Comparison of ENCODE assay signal across 10 cellular contexts in the genomic region with DNA sequence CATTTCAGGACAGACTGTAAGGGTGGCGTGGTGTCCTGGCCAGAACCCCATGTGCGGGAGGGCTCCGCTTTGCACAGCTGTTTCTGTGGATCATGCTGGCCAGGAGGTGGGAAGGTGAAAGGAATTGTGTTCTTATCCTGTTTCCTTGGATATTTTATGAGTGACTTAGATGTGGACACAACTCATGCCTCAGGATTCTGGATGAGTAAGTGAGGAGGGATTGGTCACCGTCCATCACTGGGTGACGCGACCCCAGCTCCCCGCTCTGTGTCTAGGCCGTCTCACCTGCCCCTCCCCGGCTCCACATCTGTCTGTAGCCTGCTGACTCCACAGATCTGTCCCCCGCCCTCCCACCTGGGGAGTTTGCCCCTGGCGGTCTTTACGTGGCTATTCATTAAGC.
DNase-seq lines count a peak whose midpoint lies in the region; ATAC-seq lines count a peak whose summit lies in the region.
"Had no signal": no experiment of that assay in that cellular context is flagged by ENCODE, and none has a peak within 500 bp of the region (broad histone marks: within the 10 kb centered on the region; RNA-seq: fewer than 3 reads in every experiment).

No MANE protein-coding gene starts in this region.

- no peak overlapping the region for H3K4me3 Mint-ChIP-seq in activated naive CD4-positive, alpha-beta T cell treated with anti-CD3 and anti-CD28 coated beads, Interleukin-2, amount 50 U/mL, for 24 hours
- H3K4me3 Mint-ChIP-seq in stimulated activated effector memory CD8-positive, alpha-beta T cell treated with anti-CD3 and anti-CD28 coated beads, Interleukin-12 subunit alpha, Interleukin-12 subunit beta, amount 100 ng/mL, for 72 hours: no peak overlapping the region

- peak overlapping the region; percentile 74 for H3K27ac Mint-ChIP-seq in activated naive CD4-positive, alpha-beta T cell treated with anti-CD3 and anti-CD28 coated beads, Interleukin-2, amount 50 U/mL, for 24 hours
- H3K27ac Mint-ChIP-seq in stimulated activated effector memory CD8-positive, alpha-beta T cell treated with anti-CD3 and anti-CD28 coated beads, Interleukin-12 subunit alpha, Interleukin-12 subunit beta, amount 100 ng/mL, for 72 hours: peak overlapping the region; percentile 80

- H3K36me3 Mint-ChIP-seq in activated naive CD4-positive, alpha-beta T cell treated with anti-CD3 and anti-CD28 coated beads, Interleukin-2, amount 50 U/mL, for 24 hours: peaks cover 17% of the 10 kb centered on the region
- peaks cover 97% of the 10 kb centered on the region for H3K36me3 Mint-ChIP-seq in stimulated activated effector memory CD8-positive, alpha-beta T cell treated with anti-CD3 and anti-CD28 coated beads, Interleukin-12 subunit alpha, Interleukin-12 subunit beta, amount 100 ng/mL, for 72 hours

- ATAC-seq in stimulated activated effector memory CD8-positive, alpha-beta T cell treated with anti-CD3 and anti-CD28 coated beads, Interleukin-12 subunit alpha, Interleukin-12 subunit beta, amount 100 ng/mL, for 72 hours: no peak
- no peak for ATAC-seq in HG02610 (IDR thresholded peaks at IDR 0.05; ENCODE audit: unreplicated experiment)

- no peak for DNase-seq in activated naive CD4-positive, alpha-beta T cell treated with Interleukin-2 at 50 U/mL for 16 hours
- DNase-seq in SW480 (ENCODE audit: low spot score) (peak; percentile 46), fibroblast of gingiva (ENCODE audit: low read depth) (peak; percentile 38), NCI-H2081 (lab: John Stamatoyannopoulos, UW) (no peak), nucleus accumbens (lab: John Stamatoyannopoulos, UW) (no peak)
- no peak for DNase-seq in stimulated activated effector memory CD8-positive, alpha-beta T cell treated with anti-CD3 and anti-CD28 coated beads, Interleukin-12 subunit alpha, Interleukin-12 subunit beta, amount 100 ng/mL, for 72 hours (ENCODE audit: low spot score in 2 of 2)
- DNase-seq: left cardiac atrium, NCI-H1694 had no signal

- H3K27me3 Mint-ChIP-seq in activated naive CD4-positive, alpha-beta T cell treated with anti-CD3 and anti-CD28 coated beads, Interleukin-2, amount 50 U/mL, for 24 hours: no peaks in the 10 kb centered on the region

- H3K4me1 Mint-ChIP-seq in activated naive CD4-positive, alpha-beta T cell treated with anti-CD3 and anti-CD28 coated beads, Interleukin-2, amount 50 U/mL, for 24 hours: peaks cover 69% of the 10 kb centered on the region
- peaks cover 58% of the 10 kb centered on the region for H3K4me1 Mint-ChIP-seq in stimulated activated effector memory CD8-positive, alpha-beta T cell treated with anti-CD3 and anti-CD28 coated beads, Interleukin-12 subunit alpha, Interleukin-12 subunit beta, amount 100 ng/mL, for 72 hours

- H3K9me3 Mint-ChIP-seq in activated naive CD4-positive, alpha-beta T cell treated with anti-CD3 and anti-CD28 coated beads, Interleukin-2, amount 50 U/mL, for 24 hours: no peaks in the 10 kb centered on the region
- no peaks in the 10 kb centered on the region for H3K9me3 Mint-ChIP-seq in stimulated activated effector memory CD8-positive, alpha-beta T cell treated with anti-CD3 and anti-CD28 coated beads, Interleukin-12 subunit alpha, Interleukin-12 subunit beta, amount 100 ng/mL, for 72 hours

Comparison
In these comparisons a context has a peak if more than half of its experiments do, and no peak if none do; other contexts are left out.
1. DNase-seq: peak in SW480 (single experiment) and fibroblast of gingiva (single experiment); none in activated naive CD4-positive, alpha-beta T cell treated with Interleukin-2 at 50 U/mL for 16 hours (single experiment), stimulated activated effector memory CD8-positive, alpha-beta T cell treated with anti-CD3 and anti-CD28 coated beads, Interleukin-12 subunit alpha, Interleukin-12 subunit beta, amount 100 ng/mL, for 72 hours (0 of 2), NCI-H2081 (0 of 2) and nucleus accumbens (0 of 56).